ENCODE assay signal across 15 cellular contexts in the genomic region with DNA sequence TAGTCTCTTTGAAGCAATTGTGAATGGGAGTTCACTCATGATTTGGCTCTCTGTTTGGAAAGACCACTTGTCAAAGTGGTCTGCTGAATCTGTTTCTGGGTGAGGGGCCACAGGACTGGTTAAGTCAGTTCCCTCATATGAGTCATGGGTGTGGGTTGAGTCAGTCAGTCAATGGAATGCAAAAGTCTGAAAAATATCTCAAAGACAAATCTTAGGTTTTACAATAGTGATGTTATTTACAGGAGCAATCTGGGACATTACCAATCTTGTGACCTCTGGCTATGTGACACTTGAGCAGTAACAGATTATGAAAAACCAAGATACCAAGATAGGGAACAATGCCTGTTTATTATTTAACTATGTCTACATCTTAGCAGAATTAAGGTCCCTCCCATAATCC.
DNase-seq lines count a peak whose midpoint lies in the region; FAIRE-seq and TF ChIP-seq lines count a peak whose summit lies in the region.
"Had no signal": no experiment of that assay in that cellular context is flagged by ENCODE, and none has a peak within 500 bp of the region (broad histone marks: within the 10 kb centered on the region; RNA-seq: fewer than 3 reads in every experiment).

No MANE protein-coding gene starts in this region.

- peaks cover 15% of the 10 kb centered on the region for H3K9me3 Mint-ChIP-seq in progenitor cell of endocrine pancreas (ENCODE audit: low read depth)
- H3K9me3 Mint-ChIP-seq in glutamatergic neuron (ENCODE audit: unreplicated experiment) = no peaks in the 10 kb centered on the region
- H3K9me3 Mint-ChIP-seq: activated B cell treated with CpG ODN at 0.5 μM for 24 hours; activated naive CD4-positive, alpha-beta T cell treated with anti-CD3 and anti-CD28 coated beads, Interleukin-2, amount 50 U/mL, for 24 hours had no signal

- H3K4me3 Mint-ChIP-seq in progenitor cell of endocrine pancreas (ENCODE audit: low read depth) = no peak overlapping the region
- no peak overlapping the region for H3K4me3 Mint-ChIP-seq in glutamatergic neuron (ENCODE audit: unreplicated experiment)
- H3K4me3 Mint-ChIP-seq: activated B cell treated with CpG ODN at 0.5 μM for 24 hours; activated naive CD4-positive, alpha-beta T cell treated with anti-CD3 and anti-CD28 coated beads, Interleukin-2, amount 50 U/mL, for 24 hours had no signal

- H3K79me2 ChIP-seq in fibroblast of lung (ENCODE audit: control insufficient read depth, insufficient read depth, low read length) = no peaks in the 10 kb centered on the region

- H3K4me2 ChIP-seq in fibroblast of lung (ENCODE audit: extremely low read depth, insufficient read depth, low read length) = no peak overlapping the region
- H3K4me2 ChIP-seq: BLaER1 had no signal

- no peaks in the 10 kb centered on the region for H3K27me3 ChIP-seq in fibroblast of lung (ENCODE audit: control insufficient read depth, insufficient read depth, low read length)
- H3K27me3 ChIP-seq in ovary = no peaks in the 10 kb centered on the region
- H3K27me3 ChIP-seq: BLaER1 had no signal

- H3K27ac ChIP-seq in fibroblast of lung (ENCODE audit: insufficient read depth, low read length) (no peak overlapping the region), coronary artery (no peak overlapping the region), ovary (no peak overlapping the region)
- H3K27ac ChIP-seq: BLaER1 had no signal

- no peaks in the 10 kb centered on the region for H3K9me3 ChIP-seq in fibroblast of lung (ENCODE audit: control insufficient read depth, insufficient read depth, low read depth, low read length)
- H3K9me3 ChIP-seq in ovary = no peaks in the 10 kb centered on the region
- H3K9me3 ChIP-seq: BLaER1 had no signal

- H3K36me3 Mint-ChIP-seq in progenitor cell of endocrine pancreas (ENCODE audit: insufficient read depth) (peaks cover 10% of the 10 kb centered on the region), glutamatergic neuron (ENCODE audit: unreplicated experiment) (no peaks in the 10 kb centered on the region)
- H3K36me3 Mint-ChIP-seq: activated naive CD4-positive, alpha-beta T cell treated with anti-CD3 and anti-CD28 coated beads, Interleukin-2, amount 50 U/mL, for 24 hours had no signal

- no peaks in the 10 kb centered on the region for H4K20me1 ChIP-seq in fibroblast of lung (ENCODE audit: control insufficient read depth, extremely low read depth, insufficient read depth, low read length)
- H4K20me1 ChIP-seq: BLaER1 had no signal

- H3K36me3 ChIP-seq in fibroblast of lung (ENCODE audit: control insufficient read depth, insufficient read depth, low read length) = no peaks in the 10 kb centered on the region
- H3K36me3 ChIP-seq in ovary = no peaks in the 10 kb centered on the region
- H3K36me3 ChIP-seq: BLaER1 had no signal

- DNase-seq in EH (ENCODE audit: low read depth) = peak; percentile 76
- peak; percentile 56 for DNase-seq in RCC 7860 (ENCODE audit: low spot score)
- peak; percentile 63 to 93 for DNase-seq in fibroblast of lung (ENCODE audit: low read depth in 2 of 2)
- DNase-seq in progenitor cell of endocrine pancreas (ENCODE audit: low spot score, unreplicated experiment) = no peak
- no peak for DNase-seq in COLO668 (lab: John Stamatoyannopoulos, UW; ENCODE audit: unreplicated experiment)
- no peak for DNase-seq in coronary artery (ENCODE audit: low spot score)
- no peak for DNase-seq in glutamatergic neuron
- DNase-seq in ovary = no peak
- DNase-seq: activated B cell treated with CpG ODN at 0.5 μM for 24 hours, cerebellar nuclear complex, kidney, NCI-H2081 treated with DMSO at 0.1 percent for 48 hours had no signal

- no peak overlapping the region for H2AFZ ChIP-seq in fibroblast of lung (ENCODE audit: low read length)

- no peaks in the 10 kb centered on the region for H3K27me3 Mint-ChIP-seq in progenitor cell of endocrine pancreas
- peaks cover 6% of the 10 kb centered on the region for H3K27me3 Mint-ChIP-seq in glutamatergic neuron (ENCODE audit: unreplicated experiment)
- H3K27me3 Mint-ChIP-seq: activated B cell treated with CpG ODN at 0.5 μM for 24 hours; activated naive CD4-positive, alpha-beta T cell treated with anti-CD3 and anti-CD28 coated beads, Interleukin-2, amount 50 U/mL, for 24 hours had no signal

- TF ChIP-seq CTCF in fibroblast of lung (conservative IDR thresholded peaks at IDR 0.05 in 1 of 2, IDR thresholded peaks at IDR 0.05 in 1 of 2; ENCODE audit: low read depth in 1 of 2, low read length in 2 of 2) (no peak), progenitor cell of endocrine pancreas (IDR thresholded peaks at IDR 0.05; ENCODE audit: unreplicated experiment) (no peak), coronary artery (IDR thresholded peaks at IDR 0.05) (no peak), glutamatergic neuron (IDR thresholded peaks at IDR 0.05; ENCODE audit: partially characterized antibody, unreplicated experiment) (no peak), ovary (IDR thresholded peaks at IDR 0.05) (no peak)

- intact Hi-C loops in ovary (cut with DNase I) = no loop called here

- H3K4me3 ChIP-seq in fibroblast of lung (replicated peaks in 1 of 4; ENCODE audit: control extremely low read depth in 1 of 4, insufficient read depth in 1 of 4, low read depth in 3 of 4, low read length in 4 of 4) (no peak overlapping the region), coronary artery (no peak overlapping the region), ovary (no peak overlapping the region)
- H3K4me3 ChIP-seq: BLaER1 had no signal

- H3K4me1 ChIP-seq in fibroblast of lung (ENCODE audit: control insufficient read depth, extremely low read depth, insufficient read depth, low read length) (peaks cover 16% of the 10 kb centered on the region), ovary (ENCODE audit: insufficient read depth) (no peaks in the 10 kb centered on the region)
- H3K4me1 ChIP-seq: BLaER1 had no signal

- peak overlapping the region; percentile 56 for H3K27ac Mint-ChIP-seq in progenitor cell of endocrine pancreas
- H3K27ac Mint-ChIP-seq in glutamatergic neuron (ENCODE audit: unreplicated experiment) = no peak overlapping the region
- H3K27ac Mint-ChIP-seq: activated B cell treated with CpG ODN at 0.5 μM for 24 hours; activated naive CD4-positive, alpha-beta T cell treated with anti-CD3 and anti-CD28 coated beads, Interleukin-2, amount 50 U/mL, for 24 hours had no signal

- H3K4me1 Mint-ChIP-seq in progenitor cell of endocrine pancreas (ENCODE audit: low read depth) (peaks cover 10% of the 10 kb centered on the region), glutamatergic neuron (ENCODE audit: low read depth, unreplicated experiment) (no peaks in the 10 kb centered on the region)
- H3K4me1 Mint-ChIP-seq: activated B cell treated with CpG ODN at 0.5 μM for 24 hours; activated naive CD4-positive, alpha-beta T cell treated with anti-CD3 and anti-CD28 coated beads, Interleukin-2, amount 50 U/mL, for 24 hours had no signal

- no peak overlapping the region for H3K9ac ChIP-seq in fibroblast of lung (ENCODE audit: insufficient read depth, low read length)
- H3K9ac ChIP-seq: BLaER1 had no signal

- no peak for TF ChIP-seq EP300 in ovary (IDR thresholded peaks at IDR 0.05)

- no peak for TF ChIP-seq POLR2A in ovary (IDR thresholded peaks at IDR 0.05)

- FAIRE-seq in RCC 7860 (lab: Jason Lieb, UNC) = peak; percentile 68
- FAIRE-seq: H1, kidney had no signal

Comparison
In these comparisons a context has a peak if more than half of its experiments do, and no peak if none do; other contexts are left out.
1. DNase-seq: peak in EH (single experiment), RCC 7860 (single experiment) and fibroblast of lung (2 of 2); none in progenitor cell of endocrine pancreas (single experiment), COLO668 (single experiment), coronary artery (single experiment), glutamatergic neuron (single experiment) and ovary (0 of 5).